Comparison of ENCODE assay signal across 8 cellular contexts in genomic region chr20:46681032-46681854, GRCh38. TPM values are rescaled to one million over a fixed set of nuclear protein-coding genes. Genes with fewer than 3 reads are reported as not detected.
DNase-seq lines count a peak whose midpoint lies in the region; ATAC-seq, FAIRE-seq and TF ChIP-seq lines count a peak whose summit lies in the region.

No MANE protein-coding gene starts in this region.

- no peak for TF ChIP-seq POLR2A in prostate gland (IDR thresholded peaks at IDR 0.05)

- 48% methylated on average over 14 of the region's 14 CpGs for WGBS in prostate gland

- H3K4me1 ChIP-seq in prostate gland (replicated peaks) = peaks cover 6% of the 10 kb centered on the region

- FAIRE-seq in D721Med (lab: Jason Lieb, UNC) = no peak

- DNase-seq in D721Med (ENCODE audit: insufficient read length, low spot score) (peak; percentile 33), Kasumi-1 (lab: John Stamatoyannopoulos, UW) (peak; percentile 66 to 75), RWPE1 (ENCODE audit: low spot score) (peak; percentile 78), globus pallidus (ENCODE audit: low spot score) (peak; percentile 58), prostate gland (ENCODE audit: low spot score) (peak; percentile 75), NCI-H187 treated with DMSO at 0.1 percent for 48 hours (lab: John Stamatoyannopoulos, UW) (no peak)
- peak; percentile 35 for DNase-seq in activated T-helper 9 cell treated with anti-CD3 and anti-CD28 coated beads, Interleukin-2, amount 50 U/mL, for 16 hours (ENCODE audit: low read depth)

- CTCF ChIA-PET in RWPE1 (lab: Yijun Ruan, JAX) = interaction anchor here (0.6 to 2.0 kb wide), 18 partner anchors 9 to 414 kb away, joined by 3 to 13 read pairs (median 4); no protein-coding TSS in a partner anchor

- POLR2A ChIA-PET in RWPE1 (lab: Yijun Ruan, JAX; ENCODE audit: low non-redundant PET) = no interaction called here

- H3K4me3 ChIP-seq in prostate gland = no peak overlapping the region

- no peaks in the 10 kb centered on the region for H3K36me3 ChIP-seq in prostate gland

- TF ChIP-seq CTCF in D721Med (IDR thresholded peaks at IDR 0.05; ENCODE audit: insufficient read depth, missing control alignments) (peak; percentile 90), RWPE1 (conservative IDR thresholded peaks at IDR 0.05; ENCODE audit: low read depth) (peak; percentile 91), prostate gland (IDR thresholded peaks at IDR 0.05) (peak; percentile 82 to 91 (median 85))

- intact Hi-C loops in prostate gland (cut with DNase I) = loop anchor here (5.0 to 10.0 kb wide), 3 partner anchors 119 to 326 kb away; no protein-coding TSS in a partner anchor

- ATAC-seq in HG02870 (IDR thresholded peaks at IDR 0.05; ENCODE audit: unreplicated experiment) = no peak

- no peak overlapping the region for H3K27ac ChIP-seq in RWPE1
- no peak overlapping the region for H3K27ac ChIP-seq in prostate gland

- no peaks in the 10 kb centered on the region for H3K9me3 ChIP-seq in prostate gland

- H3K27me3 ChIP-seq in prostate gland (replicated peaks; ENCODE audit: insufficient read depth) = no peaks in the 10 kb centered on the region

RNA-seq across cellular contexts. Expression of gene TP53RK, which starts 8.0 kb away (rescaled TPM):
- total RNA-seq in prostate gland = 10 to 100 TPM; 23.2 to 29.6 TPM

RNA-seq across cellular contexts. Expression of gene SLC2A10, which starts 28.2 kb away (rescaled TPM):
- 10 to 100 TPM; 49.8 to 54.9 TPM for total RNA-seq in prostate gland

RNA-seq across cellular contexts. Expression of gene SLC13A3, which starts 30.0 kb away (rescaled TPM):
- 10 to 100 TPM; 10.5 to 16.9 TPM for total RNA-seq in prostate gland
